Comparison of ENCODE assay signal across 15 cellular contexts in the genomic region with DNA sequence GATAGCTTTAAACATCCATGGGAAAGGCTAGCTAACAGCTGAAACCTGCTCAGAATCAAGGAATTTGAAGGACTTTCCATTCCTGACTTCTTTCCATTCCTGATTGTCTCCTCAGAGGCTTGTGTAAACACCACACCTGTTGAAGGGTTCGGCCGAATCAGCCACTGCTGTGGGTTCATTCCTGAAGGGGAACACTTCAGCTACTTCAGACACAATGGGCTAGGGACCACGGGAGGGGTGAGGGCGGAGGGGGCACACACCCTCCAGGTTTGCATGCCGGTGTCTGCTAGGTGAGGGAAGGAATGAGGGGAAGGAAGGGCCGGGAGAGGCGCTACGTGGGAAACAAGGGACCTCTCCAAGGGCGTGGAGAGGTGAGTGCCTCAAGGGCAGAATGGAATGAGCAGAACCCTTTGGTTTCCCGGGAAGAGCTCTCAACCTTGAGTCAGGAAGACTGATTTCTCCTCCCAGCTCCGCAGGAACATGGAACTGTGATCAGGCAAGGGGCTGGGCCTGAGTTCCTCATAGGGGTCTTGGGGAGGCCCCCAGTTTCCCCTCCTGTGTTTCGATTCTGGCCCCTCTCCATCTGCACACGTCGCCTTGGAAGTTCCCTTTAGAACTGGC. TPM values are rescaled to one million over a fixed set of nuclear protein-coding genes. Genes with fewer than 3 reads are reported as not detected.
DNase-seq lines count a peak whose midpoint lies in the region; ATAC-seq and TF ChIP-seq lines count a peak whose summit lies in the region.
"Had no signal": no experiment of that assay in that cellular context is flagged by ENCODE, and none has a peak within 500 bp of the region (broad histone marks: within the 10 kb centered on the region; RNA-seq: fewer than 3 reads in every experiment).

No MANE protein-coding gene starts in this region.

- H3K36me3 ChIP-seq in RWPE2 (ENCODE audit: low read depth) (peaks cover 31% of the 10 kb centered on the region), rectal smooth muscle tissue (ENCODE audit: control insufficient read depth, insufficient read depth, low read length) (no peaks in the 10 kb centered on the region)
- H3K36me3 ChIP-seq: pancreas had no signal

- no peaks in the 10 kb centered on the region for H3K9me3 ChIP-seq in RWPE2 (ENCODE audit: severe bottlenecking)
- H3K9me3 ChIP-seq: pancreas had no signal

- intact Hi-C loops in Calu3 (cut with micrococcal nuclease; ENCODE audit: unreplicated experiment): loop anchor here (5.0 kb wide), 1 partner anchor 105 kb away; the partner anchor contains the start of gene APOLD1

- no peak overlapping the region for H3K9ac ChIP-seq in rectal smooth muscle tissue (ENCODE audit: low read length)

- DNase-seq in Calu3 (peak; percentile 47), RWPE2 (ENCODE audit: low spot score) (no peak), fibroblast of the aortic adventitia (ENCODE audit: low read depth) (no peak), DMS153 treated with DMSO at 0.1 percent for 48 hours (lab: John Stamatoyannopoulos, UW; ENCODE audit: unreplicated experiment) (no peak)
- no peak for DNase-seq in activated T-cell treated with anti-CD3 and anti-CD28 coated beads, Interleukin-2, amount 50 U/mL, for 1 hour
- no peak for DNase-seq in stimulated activated CD4-positive, alpha-beta T cell treated with anti-CD3 and anti-CD28 coated beads, Interleukin-2, amount 100 ng/mL, for 24 hours
- DNase-seq: C1 segment of cervical spinal cord; H9; kidney; NCI-H2227 treated with DMSO at 0.1 percent for 48 hours; pancreas; RPMI8226; stimulated activated CD4-positive, alpha-beta T cell treated with anti-CD3 and anti-CD28 coated beads, Interleukin-4, amount 100 ng/mL, for 4 hours had no signal

- ATAC-seq in RWPE2 (ENCODE audit: low read depth) (0 out of 3 replicates have a peak, but pooled peaks have one; percentile 7), HG03460 (IDR thresholded peaks at IDR 0.05; ENCODE audit: unreplicated experiment) (no peak)
- ATAC-seq: pancreas had no signal

- H3K27me3 ChIP-seq in RWPE2 (ENCODE audit: insufficient read depth, poor library complexity, severe bottlenecking) (no peaks in the 10 kb centered on the region), rectal smooth muscle tissue (ENCODE audit: control insufficient read depth, insufficient read depth, low read length) (peaks cover 2% of the 10 kb centered on the region)
- H3K27me3 ChIP-seq: pancreas had no signal

- peaks cover 14% of the 10 kb centered on the region for H3K4me1 ChIP-seq in RWPE2 (ENCODE audit: insufficient read depth, poor library complexity, severe bottlenecking)
- no peaks in the 10 kb centered on the region for H3K4me1 ChIP-seq in rectal smooth muscle tissue (ENCODE audit: control insufficient read depth, insufficient read depth, low read length)

- CTCF ChIA-PET in Calu3 (lab: Charles Lee): interaction anchor here (0.7 to 1.1 kb wide), 2 partner anchors 16 to 56 kb away, joined by 3 to 4 read pairs; no protein-coding TSS in a partner anchor

- BruUV-seq in Calu3 (replicated peaks; lab: Mats Ljungman, UMichigan): no TSS peak

- no peak for TF ChIP-seq CTCF in Calu3 (IDR thresholded peaks at IDR 0.05; ENCODE audit: unreplicated experiment)
- no peak for TF ChIP-seq CTCF in RWPE2 (IDR thresholded peaks at IDR 0.05; ENCODE audit: poor library complexity, severe bottlenecking)
- no peak for TF ChIP-seq CTCF in fibroblast of the aortic adventitia (IDR thresholded peaks at IDR 0.05; ENCODE audit: insufficient read depth, low read length)

- peaks cover 85% of the 10 kb centered on the region for H3K36me3 Mint-ChIP-seq in Calu3 (ENCODE audit: insufficient read depth, unreplicated experiment)

- H3K27ac ChIP-seq in RWPE2 (ENCODE audit: poor library complexity, severe bottlenecking) (peak overlapping the region; percentile 93), rectal smooth muscle tissue (ENCODE audit: low read depth, low read length) (no peak overlapping the region)
- H3K27ac ChIP-seq: pancreas had no signal

- no peaks in the 10 kb centered on the region for H3K27me3 Mint-ChIP-seq in Calu3 (ENCODE audit: unreplicated experiment)

- peak overlapping the region; percentile 95 for H3K4me3 Mint-ChIP-seq in Calu3 (ENCODE audit: low read depth, unreplicated experiment)

- peak overlapping the region; percentile 76 for H3K27ac Mint-ChIP-seq in Calu3 (ENCODE audit: unreplicated experiment)

- peaks cover 47% of the 10 kb centered on the region for H3K4me1 Mint-ChIP-seq in Calu3 (ENCODE audit: low read depth, unreplicated experiment)

- no peaks in the 10 kb centered on the region for H3K9me3 Mint-ChIP-seq in Calu3 (ENCODE audit: low read depth, unreplicated experiment)
- H3K9me3 Mint-ChIP-seq: H9 had no signal

- H3K4me3 ChIP-seq in RWPE2 (ENCODE audit: severe bottlenecking) (peak overlapping the region; percentile 38), fibroblast of the aortic adventitia (ENCODE audit: low read depth, low read length) (peak overlapping the region; percentile 65), rectal smooth muscle tissue (ENCODE audit: low read length) (peak overlapping the region; percentile 66)

RNA-seq across cellular contexts. Expression of gene GPRC5A, which starts 1.4 kb away (rescaled TPM):
- total RNA-seq in Calu3 (2022): 742 and 748 TPM in 2 replicates
- total RNA-seq in fibroblast of the aortic adventitia (ENCODE audit: low replicate concordance): 5.4 and 15.5 TPM in 2 replicates

RNA-seq across cellular contexts. Expression of gene GPRC5D, which starts 59.2 kb away (rescaled TPM):
- total RNA-seq in Calu3 (2022) (not detected in 2 replicates), fibroblast of the aortic adventitia (ENCODE audit: low replicate concordance) (not detected in 2 replicates)
- total RNA-seq: H9 had no signal

Comparison
In these comparisons a context has a peak if more than half of its experiments do, and no peak if none do; other contexts are left out.
1. RNA of gene GPRC5A, which starts 1.4 kb away (total RNA-seq): 742 to 748 TPM in Calu3; 5.4 to 15.5 TPM in fibroblast of the aortic adventitia; every median in the first group is over 10 times any median in the second.
2. Peak in every context shown above with its lines, with median percentiles within 50 percentile points of each other: H3K4me3 ChIP-seq.